27 cellular contexts compared by ENCODE assay signal in the genomic region with DNA sequence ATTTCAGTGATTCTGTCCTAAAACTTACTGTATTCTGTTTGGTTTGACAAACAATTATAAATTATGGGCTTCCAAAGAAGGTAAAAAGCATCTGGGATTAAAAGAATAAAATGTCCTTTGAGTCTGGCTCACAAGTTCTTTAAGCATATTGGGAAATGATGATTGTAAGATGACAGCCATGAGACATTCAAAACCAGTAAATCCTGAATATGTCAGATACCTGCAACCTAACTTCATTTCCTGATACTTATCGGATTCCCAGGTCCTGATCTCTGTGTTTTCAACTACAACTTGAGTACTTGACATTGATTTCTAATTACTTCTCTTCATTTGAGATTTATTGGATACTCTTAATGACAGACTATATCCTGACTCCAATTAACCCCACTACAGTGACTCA.
"Had no signal": no experiment of that assay in that cellular context is flagged by ENCODE, and none has a peak within 500 bp of the region (broad histone marks: within the 10 kb centered on the region; RNA-seq: fewer than 3 reads in every experiment).

No MANE protein-coding gene starts in this region.

- H3K4me3 ChIP-seq: stomach, suprapubic skin, testis, thoracic aorta, thyroid gland, tibial artery, tibial nerve, transverse colon, upper lobe of left lung, upper lobe of right lung, uterus, vagina had no signal

- H3K9me3 Mint-ChIP-seq: stimulated activated memory B cell treated with anti-CD40 and anti-IgM and Interleukin-4, amounts not matched to agents 10 μg/mL and 1 μg/mL and 100 μg/mL, for 72 hours; stimulated activated naive CD8-positive, alpha-beta T cell treated with anti-CD3 and anti-CD28 coated beads, Interleukin-15, amount 100 ng/mL, for 72 hours; type B pancreatic cell had no signal

- H3K4me3 Mint-ChIP-seq: stimulated activated effector memory CD8-positive, alpha-beta T cell treated with anti-CD3 and anti-CD28 coated beads, Interleukin-12 subunit alpha, Interleukin-12 subunit beta, amount 100 ng/mL, for 72 hours; stimulated activated memory B cell treated with anti-CD40 and anti-IgM and Interleukin-4, amounts not matched to agents 10 μg/mL and 1 μg/mL and 100 μg/mL, for 72 hours; stimulated activated naive B cell treated with anti-CD40 and anti-IgM and Interleukin-4, amounts not matched to agents 10 μg/mL and 1 μg/mL and 100 μg/mL, for 72 hours; stimulated activated naive CD8-positive, alpha-beta T cell treated with anti-CD3 and anti-CD28 coated beads, Interleukin-15, amount 100 ng/mL, for 72 hours; stimulated activated naive CD8-positive, alpha-beta T cell treated with anti-CD3 and anti-CD28 coated beads, Interleukin-15, Interleukin-2, amounts not matched to agents 100 ng/mL and 50 ng/mL, for 24 hours; type B pancreatic cell had no signal

- H3K27ac Mint-ChIP-seq: stimulated activated effector memory CD8-positive, alpha-beta T cell treated with anti-CD3 and anti-CD28 coated beads, Interleukin-12 subunit alpha, Interleukin-12 subunit beta, amount 100 ng/mL, for 72 hours; stimulated activated memory B cell treated with anti-CD40 and anti-IgM and Interleukin-4, amounts not matched to agents 10 μg/mL and 1 μg/mL and 100 μg/mL, for 72 hours; stimulated activated naive B cell treated with anti-CD40 and anti-IgM and Interleukin-4, amounts not matched to agents 10 μg/mL and 1 μg/mL and 100 μg/mL, for 72 hours; stimulated activated naive CD8-positive, alpha-beta T cell treated with anti-CD3 and anti-CD28 coated beads, Interleukin-15, amount 100 ng/mL, for 72 hours; stimulated activated naive CD8-positive, alpha-beta T cell treated with anti-CD3 and anti-CD28 coated beads, Interleukin-15, Interleukin-2, amounts not matched to agents 100 ng/mL and 50 ng/mL, for 24 hours; type B pancreatic cell had no signal

- H3K36me3 Mint-ChIP-seq: stimulated activated effector memory CD8-positive, alpha-beta T cell treated with anti-CD3 and anti-CD28 coated beads, Interleukin-12 subunit alpha, Interleukin-12 subunit beta, amount 100 ng/mL, for 72 hours; stimulated activated memory B cell treated with anti-CD40 and anti-IgM and Interleukin-4, amounts not matched to agents 10 μg/mL and 1 μg/mL and 100 μg/mL, for 72 hours; stimulated activated naive B cell treated with anti-CD40 and anti-IgM and Interleukin-4, amounts not matched to agents 10 μg/mL and 1 μg/mL and 100 μg/mL, for 72 hours; type B pancreatic cell had no signal

- ATAC-seq: stimulated activated effector memory CD8-positive, alpha-beta T cell treated with anti-CD3 and anti-CD28 coated beads, Interleukin-12 subunit alpha, Interleukin-12 subunit beta, amount 100 ng/mL, for 72 hours; stimulated activated memory B cell treated with anti-CD40 and anti-IgM and Interleukin-4, amounts not matched to agents 10 μg/mL and 1 μg/mL and 100 μg/mL, for 72 hours; stimulated activated naive B cell treated with anti-CD40 and anti-IgM and Interleukin-4, amounts not matched to agents 10 μg/mL and 1 μg/mL and 100 μg/mL, for 72 hours; stimulated activated naive CD8-positive, alpha-beta T cell treated with anti-CD3 and anti-CD28 coated beads, Interleukin-15, amount 100 ng/mL, for 72 hours; stimulated activated naive CD8-positive, alpha-beta T cell treated with anti-CD3 and anti-CD28 coated beads, Interleukin-15, Interleukin-2, amounts not matched to agents 100 U/mL and 50 U/mL, for 24 hours; upper lobe of right lung had no signal

- H3K4me1 Mint-ChIP-seq: stimulated activated effector memory CD8-positive, alpha-beta T cell treated with anti-CD3 and anti-CD28 coated beads, Interleukin-12 subunit alpha, Interleukin-12 subunit beta, amount 100 ng/mL, for 72 hours; stimulated activated memory B cell treated with anti-CD40 and anti-IgM and Interleukin-4, amounts not matched to agents 10 μg/mL and 1 μg/mL and 100 μg/mL, for 72 hours; stimulated activated naive B cell treated with anti-CD40 and anti-IgM and Interleukin-4, amounts not matched to agents 10 μg/mL and 1 μg/mL and 100 μg/mL, for 72 hours; stimulated activated naive CD8-positive, alpha-beta T cell treated with anti-CD3 and anti-CD28 coated beads, Interleukin-15, amount 100 ng/mL, for 72 hours had no signal

- H3K27ac ChIP-seq: stomach, suprapubic skin, testis, thoracic aorta, thyroid gland, tibial artery, tibial nerve, transverse colon, upper lobe of left lung, upper lobe of right lung, uterus, vagina had no signal

- DNase-seq: stimulated activated CD4-positive, alpha-beta T cell treated with anti-CD3 and anti-CD28 coated beads, Interleukin-2, amount 100 ng/mL, for 48 hours; stimulated activated CD4-positive, alpha-beta T cell treated with anti-CD3 and anti-CD28 coated beads, Interleukin-4, amount 100 ng/mL, for 1 hour; stimulated activated CD4-positive, alpha-beta T cell treated with anti-CD3 and anti-CD28 coated beads, Interleukin-4, amount 100 ng/mL, for 24 hours; stimulated activated CD4-positive, alpha-beta T cell treated with anti-CD3 and anti-CD28 coated beads, Interleukin-4, amount 100 ng/mL, for 4 hours; stimulated activated CD8-positive, alpha-beta memory T cell treated with anti-CD3 and anti-CD28 coated beads, Interleukin-4, amount 100 ng/mL, for 48 hours; stimulated activated naive B cell treated with anti-CD40 and anti-IgM and Interleukin-4, amounts not matched to agents 10 μg/mL and 1 μg/mL and 100 μg/mL, for 72 hours; stimulated activated naive CD4-positive, alpha-beta T cell; stimulated activated naive CD4-positive, alpha-beta T cell treated with Interleukin-2 at 50 U/mL for 16 hours; stimulated activated naive CD8-positive, alpha-beta T cell treated with anti-CD3 and anti-CD28 coated beads, Interleukin-15, amount 100 ng/mL, for 72 hours; stimulated activated naive CD8-positive, alpha-beta T cell treated with anti-CD3 and anti-CD28 coated beads, Interleukin-15, Interleukin-2, amounts not matched to agents 100 U/mL and 50 U/mL, for 24 hours; stomach; substantia nigra; testis; thyroid gland; tibial artery; transverse colon; upper lobe of left lung; upper lobe of right lung; uterus had no signal

- H3K27me3 Mint-ChIP-seq: stimulated activated memory B cell treated with anti-CD40 and anti-IgM and Interleukin-4, amounts not matched to agents 10 μg/mL and 1 μg/mL and 100 μg/mL, for 72 hours; stimulated activated naive B cell treated with anti-CD40 and anti-IgM and Interleukin-4, amounts not matched to agents 10 μg/mL and 1 μg/mL and 100 μg/mL, for 72 hours; stimulated activated naive CD8-positive, alpha-beta T cell treated with anti-CD3 and anti-CD28 coated beads, Interleukin-15, amount 100 ng/mL, for 72 hours; stimulated activated naive CD8-positive, alpha-beta T cell treated with anti-CD3 and anti-CD28 coated beads, Interleukin-15, Interleukin-2, amounts not matched to agents 100 ng/mL and 50 ng/mL, for 24 hours; type B pancreatic cell had no signal
